2 cellular contexts compared by ENCODE assay signal in the genomic region with DNA sequence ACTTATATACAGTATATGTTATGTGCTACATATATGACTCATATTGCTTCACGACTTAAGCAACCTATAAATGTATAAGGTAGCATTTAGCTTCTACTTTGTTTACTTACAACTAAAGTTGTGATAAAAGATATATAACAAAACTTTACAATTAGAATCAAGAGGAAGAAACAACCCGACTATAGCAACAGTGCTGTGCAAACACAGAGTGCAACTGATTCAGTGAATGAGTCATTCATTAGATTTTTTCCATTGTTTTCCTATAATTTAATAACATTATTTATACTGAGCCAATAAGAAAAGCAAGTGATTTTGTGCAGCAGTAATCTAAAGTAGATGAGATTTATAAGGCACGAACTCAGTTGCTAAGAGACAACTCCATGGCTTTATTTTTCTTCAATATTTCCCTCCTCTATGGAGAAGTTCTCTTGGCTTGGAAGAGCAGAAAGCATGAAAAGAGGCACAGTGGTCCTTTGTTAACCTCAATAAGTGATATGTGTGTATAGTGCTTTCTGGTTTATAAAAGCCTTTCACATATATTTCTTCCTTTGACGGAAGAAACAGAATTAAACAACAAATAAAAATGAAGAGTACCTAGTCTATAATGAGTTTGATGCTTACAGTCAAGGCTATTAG.
TF ChIP-seq lines count a peak whose summit lies in the region.

No MANE protein-coding gene starts in this region.

TF ChIP-seq in GM23338, 12 proteins besides CTCF, POLR2A, EP300 and RAD21:
- TF ChIP-seq ZNF114 (CRISPR knock-in tag; IDR thresholded peaks at IDR 0.05): no peak
- no peak for TF ChIP-seq POLR2AphosphoS5 (IDR thresholded peaks at IDR 0.05; ENCODE audit: low read depth)
- no peak for TF ChIP-seq ZNF331 (CRISPR knock-in tag; IDR thresholded peaks at IDR 0.05; ENCODE audit: low read depth)
- TF ChIP-seq, protein P1, sequence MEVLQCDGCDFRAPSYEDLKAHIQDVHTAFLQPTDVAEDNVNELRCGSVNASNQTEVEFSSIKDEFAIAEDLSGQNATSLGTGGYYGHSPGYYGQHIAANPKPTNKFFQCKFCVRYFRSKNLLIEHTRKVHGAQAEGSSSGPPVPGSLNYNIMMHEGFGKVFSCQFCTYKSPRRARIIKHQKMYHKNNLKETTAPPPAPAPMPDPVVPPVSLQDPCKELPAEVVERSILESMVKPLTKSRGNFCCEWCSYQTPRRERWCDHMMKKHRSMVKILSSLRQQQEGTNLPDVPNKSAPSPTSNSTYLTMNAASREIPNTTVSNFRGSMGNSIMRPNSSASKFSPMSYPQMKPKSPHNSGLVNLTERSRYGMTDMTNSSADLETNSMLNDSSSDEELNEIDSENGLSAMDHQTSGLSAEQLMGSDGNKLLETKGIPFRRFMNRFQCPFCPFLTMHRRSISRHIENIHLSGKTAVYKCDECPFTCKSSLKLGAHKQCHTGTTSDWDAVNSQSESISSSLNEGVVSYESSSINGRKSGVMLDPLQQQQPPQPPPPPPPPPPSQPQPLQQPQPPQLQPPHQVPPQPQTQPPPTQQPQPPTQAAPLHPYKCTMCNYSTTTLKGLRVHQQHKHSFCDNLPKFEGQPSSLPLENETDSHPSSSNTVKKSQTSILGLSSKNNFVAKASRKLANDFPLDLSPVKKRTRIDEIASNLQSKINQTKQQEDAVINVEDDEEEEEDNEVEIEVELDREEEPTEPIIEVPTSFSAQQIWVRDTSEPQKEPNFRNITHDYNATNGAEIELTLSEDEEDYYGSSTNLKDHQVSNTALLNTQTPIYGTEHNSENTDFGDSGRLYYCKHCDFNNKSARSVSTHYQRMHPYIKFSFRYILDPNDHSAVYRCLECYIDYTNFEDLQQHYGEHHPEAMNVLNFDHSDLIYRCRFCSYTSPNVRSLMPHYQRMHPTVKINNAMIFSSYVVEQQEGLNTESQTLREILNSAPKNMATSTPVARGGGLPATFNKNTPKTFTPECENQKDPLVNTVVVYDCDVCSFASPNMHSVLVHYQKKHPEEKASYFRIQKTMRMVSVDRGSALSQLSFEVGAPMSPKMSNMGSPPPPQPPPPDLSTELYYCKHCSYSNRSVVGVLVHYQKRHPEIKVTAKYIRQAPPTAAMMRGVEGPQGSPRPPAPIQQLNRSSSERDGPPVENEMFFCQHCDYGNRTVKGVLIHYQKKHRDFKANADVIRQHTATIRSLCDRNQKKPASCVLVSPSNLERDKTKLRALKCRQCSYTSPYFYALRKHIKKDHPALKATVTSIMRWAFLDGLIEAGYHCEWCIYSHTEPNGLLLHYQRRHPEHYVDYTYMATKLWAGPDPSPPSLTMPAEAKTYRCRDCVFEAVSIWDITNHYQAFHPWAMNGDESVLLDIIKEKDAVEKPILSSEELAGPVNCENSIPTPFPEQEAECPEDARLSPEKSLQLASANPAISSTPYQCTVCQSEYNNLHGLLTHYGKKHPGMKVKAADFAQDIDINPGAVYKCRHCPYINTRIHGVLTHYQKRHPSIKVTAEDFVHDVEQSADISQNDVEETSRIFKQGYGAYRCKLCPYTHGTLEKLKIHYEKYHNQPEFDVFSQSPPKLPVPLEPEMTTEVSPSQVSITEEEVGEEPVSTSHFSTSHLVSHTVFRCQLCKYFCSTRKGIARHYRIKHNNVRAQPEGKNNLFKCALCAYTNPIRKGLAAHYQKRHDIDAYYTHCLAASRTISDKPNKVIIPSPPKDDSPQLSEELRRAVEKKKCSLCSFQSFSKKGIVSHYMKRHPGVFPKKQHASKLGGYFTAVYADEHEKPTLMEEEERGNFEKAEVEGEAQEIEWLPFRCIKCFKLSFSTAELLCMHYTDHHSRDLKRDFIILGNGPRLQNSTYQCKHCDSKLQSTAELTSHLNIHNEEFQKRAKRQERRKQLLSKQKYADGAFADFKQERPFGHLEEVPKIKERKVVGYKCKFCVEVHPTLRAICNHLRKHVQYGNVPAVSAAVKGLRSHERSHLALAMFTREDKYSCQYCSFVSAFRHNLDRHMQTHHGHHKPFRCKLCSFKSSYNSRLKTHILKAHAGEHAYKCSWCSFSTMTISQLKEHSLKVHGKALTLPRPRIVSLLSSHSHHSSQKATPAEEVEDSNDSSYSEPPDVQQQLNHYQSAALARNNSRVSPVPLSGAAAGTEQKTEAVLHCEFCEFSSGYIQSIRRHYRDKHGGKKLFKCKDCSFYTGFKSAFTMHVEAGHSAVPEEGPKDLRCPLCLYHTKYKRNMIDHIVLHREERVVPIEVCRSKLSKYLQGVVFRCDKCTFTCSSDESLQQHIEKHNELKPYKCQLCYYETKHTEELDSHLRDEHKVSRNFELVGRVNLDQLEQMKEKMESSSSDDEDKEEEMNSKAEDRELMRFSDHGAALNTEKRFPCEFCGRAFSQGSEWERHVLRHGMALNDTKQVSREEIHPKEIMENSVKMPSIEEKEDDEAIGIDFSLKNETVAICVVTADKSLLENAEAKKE (CRISPR knock-in tag; IDR thresholded peaks at IDR 0.05): no peak
- TF ChIP-seq, protein P2, sequence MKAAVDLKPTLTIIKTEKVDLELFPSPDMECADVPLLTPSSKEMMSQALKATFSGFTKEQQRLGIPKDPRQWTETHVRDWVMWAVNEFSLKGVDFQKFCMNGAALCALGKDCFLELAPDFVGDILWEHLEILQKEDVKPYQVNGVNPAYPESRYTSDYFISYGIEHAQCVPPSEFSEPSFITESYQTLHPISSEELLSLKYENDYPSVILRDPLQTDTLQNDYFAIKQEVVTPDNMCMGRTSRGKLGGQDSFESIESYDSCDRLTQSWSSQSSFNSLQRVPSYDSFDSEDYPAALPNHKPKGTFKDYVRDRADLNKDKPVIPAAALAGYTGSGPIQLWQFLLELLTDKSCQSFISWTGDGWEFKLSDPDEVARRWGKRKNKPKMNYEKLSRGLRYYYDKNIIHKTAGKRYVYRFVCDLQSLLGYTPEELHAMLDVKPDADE (IDR thresholded peaks at IDR 0.05): no peak
- TF ChIP-seq CREB1 (CRISPR knock-in tag; IDR thresholded peaks at IDR 0.05; ENCODE audit: low read depth): no peak
- TF ChIP-seq EZH2phosphoT487 (IDR thresholded peaks at IDR 0.05; ENCODE audit: unreplicated experiment): no peak
- TF ChIP-seq STAT1 (IDR thresholded peaks at IDR 0.05; ENCODE audit: unreplicated experiment): no peak
- no peak for TF ChIP-seq JUNB (IDR thresholded peaks at IDR 0.05; ENCODE audit: unreplicated experiment)

TF ChIP-seq in endothelial cell of umbilical vein, 7 proteins besides CTCF, POLR2A, EP300 and RAD21:
- peak; percentile 89 for TF ChIP-seq FOS (IDR thresholded peaks at IDR 0.05; ENCODE audit: borderline replicate concordance, insufficient read depth, low read length)
- no peak for TF ChIP-seq GATA2 (IDR thresholded peaks at IDR 0.05; ENCODE audit: insufficient read depth, insufficient read length, low read depth, low read length)
- TF ChIP-seq JUN (IDR thresholded peaks at IDR 0.05; ENCODE audit: borderline replicate concordance, insufficient read depth, insufficient read length, low read depth): peak; percentile 70
